ENCODE assay signal across 1 cellular context in the genomic region with DNA sequence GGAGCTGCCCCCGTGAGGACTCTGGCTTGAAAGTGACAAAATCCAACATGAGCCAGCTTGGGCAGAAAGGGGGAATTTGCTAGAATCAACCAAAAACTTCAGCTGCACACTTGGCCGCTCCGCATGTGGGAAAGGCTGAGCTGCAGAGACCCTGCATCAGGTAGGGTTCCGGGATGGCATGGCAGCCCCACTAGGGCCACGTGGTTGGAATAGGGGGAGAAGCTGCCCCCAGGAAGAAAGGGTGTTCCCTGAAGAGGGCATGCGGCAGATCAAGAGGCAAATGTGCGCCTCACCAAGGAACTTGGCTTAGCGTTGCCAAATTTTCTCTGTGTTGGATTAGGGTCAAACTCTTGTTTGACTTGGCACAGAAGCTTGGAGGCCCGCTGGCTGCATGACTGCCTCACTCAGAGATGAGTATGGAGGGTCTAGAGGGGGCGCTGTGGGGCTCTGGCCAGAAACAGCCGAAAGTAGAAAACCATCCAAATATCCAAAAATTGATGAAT.
A peak's percentile ranks its signal among the peaks of the same experiment; 100 is the strongest.
TF ChIP-seq lines count a peak whose summit lies in the region.

No MANE protein-coding gene starts in this region.

TF ChIP-seq in liver, 16 proteins besides CTCF, POLR2A, EP300 and RAD21:
- no peak for TF ChIP-seq NR2F2 (IDR thresholded peaks at IDR 0.05)
- TF ChIP-seq TAF1 (conservative IDR thresholded peaks at IDR 0.05), result no peak
- peak; percentile 76 to 84 for TF ChIP-seq HNF4A (conservative IDR thresholded peaks at IDR 0.05)
- no peak for TF ChIP-seq EGR1 (IDR thresholded peaks at IDR 0.05; ENCODE audit: low read depth in 2 of 2)
- TF ChIP-seq, protein P1, sequence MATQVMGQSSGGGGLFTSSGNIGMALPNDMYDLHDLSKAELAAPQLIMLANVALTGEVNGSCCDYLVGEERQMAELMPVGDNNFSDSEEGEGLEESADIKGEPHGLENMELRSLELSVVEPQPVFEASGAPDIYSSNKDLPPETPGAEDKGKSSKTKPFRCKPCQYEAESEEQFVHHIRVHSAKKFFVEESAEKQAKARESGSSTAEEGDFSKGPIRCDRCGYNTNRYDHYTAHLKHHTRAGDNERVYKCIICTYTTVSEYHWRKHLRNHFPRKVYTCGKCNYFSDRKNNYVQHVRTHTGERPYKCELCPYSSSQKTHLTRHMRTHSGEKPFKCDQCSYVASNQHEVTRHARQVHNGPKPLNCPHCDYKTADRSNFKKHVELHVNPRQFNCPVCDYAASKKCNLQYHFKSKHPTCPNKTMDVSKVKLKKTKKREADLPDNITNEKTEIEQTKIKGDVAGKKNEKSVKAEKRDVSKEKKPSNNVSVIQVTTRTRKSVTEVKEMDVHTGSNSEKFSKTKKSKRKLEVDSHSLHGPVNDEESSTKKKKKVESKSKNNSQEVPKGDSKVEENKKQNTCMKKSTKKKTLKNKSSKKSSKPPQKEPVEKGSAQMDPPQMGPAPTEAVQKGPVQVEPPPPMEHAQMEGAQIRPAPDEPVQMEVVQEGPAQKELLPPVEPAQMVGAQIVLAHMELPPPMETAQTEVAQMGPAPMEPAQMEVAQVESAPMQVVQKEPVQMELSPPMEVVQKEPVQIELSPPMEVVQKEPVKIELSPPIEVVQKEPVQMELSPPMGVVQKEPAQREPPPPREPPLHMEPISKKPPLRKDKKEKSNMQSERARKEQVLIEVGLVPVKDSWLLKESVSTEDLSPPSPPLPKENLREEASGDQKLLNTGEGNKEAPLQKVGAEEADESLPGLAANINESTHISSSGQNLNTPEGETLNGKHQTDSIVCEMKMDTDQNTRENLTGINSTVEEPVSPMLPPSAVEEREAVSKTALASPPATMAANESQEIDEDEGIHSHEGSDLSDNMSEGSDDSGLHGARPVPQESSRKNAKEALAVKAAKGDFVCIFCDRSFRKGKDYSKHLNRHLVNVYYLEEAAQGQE (IDR thresholded peaks at IDR 0.05), result no peak
- peak; percentile 77 for TF ChIP-seq FOXA1 (IDR thresholded peaks at IDR 0.05)
- TF ChIP-seq JUND (IDR thresholded peaks at IDR 0.05), result peak in 1 of 2 donors; percentile 29
- TF ChIP-seq SP1 (IDR thresholded peaks at IDR 0.05), result peak; percentile 71
- TF ChIP-seq GABPA (IDR thresholded peaks at IDR 0.05 in 1 of 2, conservative IDR thresholded peaks at IDR 0.05 in 1 of 2), result no peak
- TF ChIP-seq, protein P2, sequence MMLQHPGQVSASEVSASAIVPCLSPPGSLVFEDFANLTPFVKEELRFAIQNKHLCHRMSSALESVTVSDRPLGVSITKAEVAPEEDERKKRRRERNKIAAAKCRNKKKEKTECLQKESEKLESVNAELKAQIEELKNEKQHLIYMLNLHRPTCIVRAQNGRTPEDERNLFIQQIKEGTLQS (IDR thresholded peaks at IDR 0.05), result no peak
- TF ChIP-seq, protein P3, sequence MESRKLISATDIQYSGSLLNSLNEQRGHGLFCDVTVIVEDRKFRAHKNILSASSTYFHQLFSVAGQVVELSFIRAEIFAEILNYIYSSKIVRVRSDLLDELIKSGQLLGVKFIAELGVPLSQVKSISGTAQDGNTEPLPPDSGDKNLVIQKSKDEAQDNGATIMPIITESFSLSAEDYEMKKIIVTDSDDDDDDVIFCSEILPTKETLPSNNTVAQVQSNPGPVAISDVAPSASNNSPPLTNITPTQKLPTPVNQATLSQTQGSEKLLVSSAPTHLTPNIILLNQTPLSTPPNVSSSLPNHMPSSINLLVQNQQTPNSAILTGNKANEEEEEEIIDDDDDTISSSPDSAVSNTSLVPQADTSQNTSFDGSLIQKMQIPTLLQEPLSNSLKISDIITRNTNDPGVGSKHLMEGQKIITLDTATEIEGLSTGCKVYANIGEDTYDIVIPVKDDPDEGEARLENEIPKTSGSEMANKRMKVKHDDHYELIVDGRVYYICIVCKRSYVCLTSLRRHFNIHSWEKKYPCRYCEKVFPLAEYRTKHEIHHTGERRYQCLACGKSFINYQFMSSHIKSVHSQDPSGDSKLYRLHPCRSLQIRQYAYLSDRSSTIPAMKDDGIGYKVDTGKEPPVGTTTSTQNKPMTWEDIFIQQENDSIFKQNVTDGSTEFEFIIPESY (IDR thresholded peaks at IDR 0.05), result peak; percentile 13
- peak; percentile 34 for TF ChIP-seq HNF4G (IDR thresholded peaks at IDR 0.05)
- TF ChIP-seq RXRA (IDR thresholded peaks at IDR 0.05), result peak; percentile 68 to 70
- TF ChIP-seq FOXA2 (IDR thresholded peaks at IDR 0.05), result peak; percentile 91
- TF ChIP-seq, protein P4, sequence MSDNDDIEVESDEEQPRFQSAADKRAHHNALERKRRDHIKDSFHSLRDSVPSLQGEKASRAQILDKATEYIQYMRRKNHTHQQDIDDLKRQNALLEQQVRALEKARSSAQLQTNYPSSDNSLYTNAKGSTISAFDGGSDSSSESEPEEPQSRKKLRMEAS (IDR thresholded peaks at IDR 0.05), result peak; percentile 70
- TF ChIP-seq YY1 (IDR thresholded peaks at IDR 0.05), result peak; percentile 29
TF ChIP-seq in liver: peak in this region for 10.
